Comparison of ENCODE assay signal across 28 cellular contexts in the genomic region with DNA sequence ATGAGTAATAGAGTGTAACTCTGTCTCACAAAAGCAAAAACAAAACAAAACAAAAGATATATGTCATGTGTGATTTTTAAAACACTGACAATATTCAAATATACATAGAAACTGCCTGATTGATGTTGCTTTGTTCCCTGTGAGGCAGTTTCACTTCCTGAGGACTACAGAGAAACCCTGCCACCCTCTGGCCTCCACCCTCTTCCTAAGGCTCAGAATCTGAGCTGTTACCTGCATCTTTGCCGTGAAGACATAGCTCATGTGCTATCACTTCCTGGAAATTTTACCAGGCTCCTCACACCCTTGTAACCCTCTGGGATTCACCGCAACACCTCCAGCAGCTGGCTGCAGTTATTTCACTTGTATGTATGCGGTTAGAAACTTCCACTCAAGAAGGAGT.
DNase-seq lines count a peak whose midpoint lies in the region; ATAC-seq, FAIRE-seq and TF ChIP-seq lines count a peak whose summit lies in the region.
"Had no signal": no experiment of that assay in that cellular context is flagged by ENCODE, and none has a peak within 500 bp of the region (broad histone marks: within the 10 kb centered on the region; RNA-seq: fewer than 3 reads in every experiment).

No MANE protein-coding gene starts in this region.

- H3K27me3 ChIP-seq in lower lobe of right lung (ENCODE audit: low read depth) = no peaks in the 10 kb centered on the region
- H3K27me3 ChIP-seq: ascending aorta, MG63, testis had no signal

- no peaks in the 10 kb centered on the region for H3K36me3 Mint-ChIP-seq in activated CD4-positive, alpha-beta memory T cell treated with anti-CD3 and anti-CD28 coated beads for 36 hours
- H3K36me3 Mint-ChIP-seq: CD4-positive, CD25-positive, alpha-beta regulatory T cell had no signal

- FAIRE-seq in urothelium cell line (lab: Jason Lieb, UNC) = no peak
- FAIRE-seq: islet of Langerhans, RCC 7860 had no signal

- CTCF ChIA-PET in activated CD4-positive, alpha-beta memory T cell treated with anti-CD3 and anti-CD28 coated beads for 36 hours (lab: Charles Lee) = no interaction called here

- ATAC-seq in HG03460 (IDR thresholded peaks at IDR 0.05; ENCODE audit: unreplicated experiment) = peak; percentile 80
- ATAC-seq in left cardiac atrium = no peak
- ATAC-seq in lower lobe of right lung = no peak

- intact Hi-C loops in activated CD4-positive, alpha-beta memory T cell treated with anti-CD3 and anti-CD28 coated beads for 36 hours (cut with micrococcal nuclease) = no loop called here
- intact Hi-C loops in left cardiac atrium (cut with DNase I) (no loop called here), lower lobe of right lung (cut with DNase I) (no loop called here)

- H3K4me3 Mint-ChIP-seq in activated CD4-positive, alpha-beta memory T cell treated with anti-CD3 and anti-CD28 coated beads for 36 hours = no peak overlapping the region
- H3K4me3 Mint-ChIP-seq: CD4-positive, CD25-positive, alpha-beta regulatory T cell had no signal

- DNase-seq in stimulated activated CD4-positive, alpha-beta T cell treated with anti-CD3 and anti-CD28 coated beads, Interleukin-15, amount 100 ng/mL, for 24 hours = peak; percentile 4
- no peak for DNase-seq in stimulated activated CD4-positive, alpha-beta T cell treated with anti-CD3 and anti-CD28 coated beads, Interleukin-4, amount 100 ng/mL, for 4 hours
- peak; percentile 9 for DNase-seq in activated CD4-positive, alpha-beta memory T cell treated with anti-CD3 and anti-CD28 coated beads for 36 hours
- DNase-seq in urothelium cell line (ENCODE audit: low spot score) = peak; percentile 0
- DNase-seq in COLO829 (ENCODE audit: low spot score) = no peak
- DNase-seq in left cardiac atrium = no peak
- DNase-seq in lower lobe of right lung = no peak
- DNase-seq: activated CD4-positive, CD25-positive, alpha-beta regulatory T cell treated with anti-CD3 and anti-CD28 coated beads, Interleukin-2, amount 50 U/mL, for 72 hours; activated naive CD4-positive, alpha-beta T cell treated with Interleukin-2 at 50 U/mL for 16 hours; activated T-cell treated with anti-CD3 and anti-CD28 coated beads for 4 hours; DMS79 treated with DMSO at 0.1 percent for 48 hours; hippocampal formation; IMR-90; MG63; NCI-H1694; NCI-H774; nucleus accumbens; retina; T-helper 9 cell had no signal

- POLR2A ChIA-PET in activated CD4-positive, alpha-beta memory T cell treated with anti-CD3 and anti-CD28 coated beads for 36 hours (lab: Charles Lee) = no interaction called here

- H3K4me3 ChIP-seq in lower lobe of right lung = no peak overlapping the region
- H3K4me3 ChIP-seq: ascending aorta, coronary artery, HAP-1, MG63, SK-N-MC, testis had no signal

- no peaks in the 10 kb centered on the region for H3K9me3 Mint-ChIP-seq in activated CD4-positive, alpha-beta memory T cell treated with anti-CD3 and anti-CD28 coated beads for 36 hours
- H3K9me3 Mint-ChIP-seq: CD4-positive, CD25-positive, alpha-beta regulatory T cell had no signal

- peaks cover 2% of the 10 kb centered on the region for H3K27me3 Mint-ChIP-seq in activated CD4-positive, alpha-beta memory T cell treated with anti-CD3 and anti-CD28 coated beads for 36 hours
- H3K27me3 Mint-ChIP-seq: CD4-positive, CD25-positive, alpha-beta regulatory T cell had no signal

- no peaks in the 10 kb centered on the region for H3K4me1 ChIP-seq in lower lobe of right lung
- H3K4me1 ChIP-seq: ascending aorta, HAP-1, testis had no signal

- H3K27ac Mint-ChIP-seq in activated CD4-positive, alpha-beta memory T cell treated with anti-CD3 and anti-CD28 coated beads for 36 hours = no peak overlapping the region
- H3K27ac Mint-ChIP-seq: CD4-positive, CD25-positive, alpha-beta regulatory T cell had no signal

- H3K4me1 Mint-ChIP-seq in activated CD4-positive, alpha-beta memory T cell treated with anti-CD3 and anti-CD28 coated beads for 36 hours (ENCODE audit: low read depth) = no peaks in the 10 kb centered on the region
- H3K4me1 Mint-ChIP-seq: CD4-positive, CD25-positive, alpha-beta regulatory T cell had no signal

- no peak overlapping the region for H3K27ac ChIP-seq in lower lobe of right lung
- H3K27ac ChIP-seq: ascending aorta, coronary artery, SK-N-MC, testis had no signal

- H3K9me3 ChIP-seq in lower lobe of right lung = no peaks in the 10 kb centered on the region
- H3K9me3 ChIP-seq: ascending aorta, HAP-1, MG63, testis had no signal

- TF ChIP-seq CTCF in lower lobe of right lung (IDR thresholded peaks at IDR 0.05) = no peak

- no peaks in the 10 kb centered on the region for H3K36me3 ChIP-seq in lower lobe of right lung
- H3K36me3 ChIP-seq: ascending aorta, HAP-1, MG63 had no signal

Comparison
In these comparisons a context has a peak if more than half of its experiments do, and no peak if none do; other contexts are left out.
1. DNase-seq: peak in stimulated activated CD4-positive, alpha-beta T cell treated with anti-CD3 and anti-CD28 coated beads, Interleukin-15, amount 100 ng/mL, for 24 hours (single experiment), activated CD4-positive, alpha-beta memory T cell treated with anti-CD3 and anti-CD28 coated beads for 36 hours (single experiment) and urothelium cell line (single experiment); none in stimulated activated CD4-positive, alpha-beta T cell treated with anti-CD3 and anti-CD28 coated beads, Interleukin-4, amount 100 ng/mL, for 4 hours (0 of 2), COLO829 (single experiment), left cardiac atrium (single experiment) and lower lobe of right lung (single experiment).